ENCODE assay signal across 8 cellular contexts in the genomic region with DNA sequence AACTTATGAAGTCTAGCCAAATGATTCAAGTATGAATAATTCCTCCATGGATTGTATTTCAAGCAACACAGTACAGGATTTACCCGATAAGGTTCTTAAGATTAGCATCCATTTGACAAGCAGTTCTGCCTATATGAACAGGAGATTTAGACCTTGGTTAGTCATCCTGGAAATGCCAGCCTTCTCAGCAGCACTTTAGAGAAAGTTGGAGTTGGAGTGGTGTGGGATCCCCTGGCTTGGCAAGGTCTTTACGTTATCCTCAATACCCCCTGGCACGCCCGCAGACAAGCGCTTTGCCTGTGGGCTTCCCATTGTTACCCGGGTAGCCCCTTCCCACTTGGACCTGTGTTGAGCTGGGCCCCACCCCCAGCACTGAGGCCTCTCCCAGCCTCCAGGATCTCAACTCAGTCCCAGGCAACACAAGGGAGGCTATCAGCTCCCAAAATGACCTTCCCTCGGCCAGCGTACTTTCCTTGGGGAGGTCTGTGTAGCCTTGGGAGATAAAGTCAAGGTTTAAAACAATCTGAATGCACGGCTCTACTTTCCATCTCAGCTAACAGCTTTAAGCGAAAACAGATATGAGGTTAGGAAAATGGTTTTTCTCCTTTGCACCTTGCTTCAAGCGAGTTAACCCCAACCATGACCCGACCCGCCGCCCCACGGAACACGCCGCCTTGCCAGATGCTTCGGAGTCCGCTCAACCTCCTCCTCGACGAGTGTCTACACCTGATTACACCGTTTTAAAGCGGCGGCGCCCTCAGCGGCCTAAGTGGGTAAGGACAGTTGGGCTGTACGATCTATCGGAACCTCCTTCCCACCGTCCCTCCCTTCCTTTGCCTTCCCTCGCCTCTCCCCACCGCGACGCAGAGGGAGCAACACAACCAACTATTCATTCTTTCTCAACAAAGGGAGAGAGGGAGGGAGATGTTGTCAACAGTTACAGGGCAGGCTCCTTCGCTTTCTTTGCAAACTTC. TPM values are rescaled to one million over a fixed set of nuclear protein-coding genes. Genes with fewer than 3 reads are reported as not detected.
DNase-seq lines count a peak whose midpoint lies in the region; ATAC-seq and TF ChIP-seq lines count a peak whose summit lies in the region.

No MANE protein-coding gene starts in this region.

- H3K79me2 ChIP-seq in neural cell (replicated peaks; ENCODE audit: insufficient read depth, low read length): no peaks in the 10 kb centered on the region

- no peaks in the 10 kb centered on the region for H3K9me3 ChIP-seq in neural cell (ENCODE audit: low read length)
- no peaks in the 10 kb centered on the region for H3K9me3 ChIP-seq in upper lobe of left lung

- TF ChIP-seq CTCF in AG10803 (conservative IDR thresholded peaks at IDR 0.05; ENCODE audit: low read length): peak; percentile 69
- TF ChIP-seq CTCF in neural cell (IDR thresholded peaks at IDR 0.05; ENCODE audit: poor library complexity, severe bottlenecking): peak; percentile 67
- TF ChIP-seq CTCF in upper lobe of left lung (IDR thresholded peaks at IDR 0.05): peak; percentile 56 to 85 (median 80)

- ATAC-seq in GM18508 (IDR thresholded peaks at IDR 0.05; ENCODE audit: insufficient read depth, unreplicated experiment) (peak; percentile 58), HG02943 (IDR thresholded peaks at IDR 0.05; ENCODE audit: low read depth, unreplicated experiment) (peak; percentile 77), upper lobe of left lung (ENCODE audit: low FRiP score in 2 of 2) (peak; percentile 90 to 91)

- peak in 2 of 4 donors; percentile 36 to 51 for TF ChIP-seq POLR2A in upper lobe of left lung (IDR thresholded peaks at IDR 0.05)

- 23 to 27% methylated on average over 28 to 34 of the region's 34 CpGs for WGBS in upper lobe of left lung, 2 donors

- H3K36me3 ChIP-seq in neural cell (ENCODE audit: insufficient read depth, low read length): no peaks in the 10 kb centered on the region
- H3K36me3 ChIP-seq in upper lobe of left lung: no peaks in the 10 kb centered on the region

- H3K4me2 ChIP-seq in neural cell (ENCODE audit: low read length): peak overlapping the region; percentile 19

- H2AFZ ChIP-seq in neural cell (ENCODE audit: low read depth, low read length): no peak overlapping the region

- no peak for TF ChIP-seq EP300 in neural cell (conservative IDR thresholded peaks at IDR 0.05; ENCODE audit: poor library complexity, severe bottlenecking)
- TF ChIP-seq EP300 in upper lobe of left lung (IDR thresholded peaks at IDR 0.05): no peak

- no peaks in the 10 kb centered on the region for H4K20me1 ChIP-seq in neural cell (ENCODE audit: insufficient read depth)

- H3K27me3 ChIP-seq in neural cell (ENCODE audit: insufficient read depth, low read depth, low read length) (peaks cover 26% of the 10 kb centered on the region), upper lobe of left lung (no peaks in the 10 kb centered on the region)

- TF ChIP-seq RAD21 in neural cell (conservative IDR thresholded peaks at IDR 0.05): peak; percentile 31

- H3K9ac ChIP-seq in neural cell (ENCODE audit: low read length): peak overlapping the region; percentile 41

- peak; percentile 91 for DNase-seq in AG10803 (ENCODE audit: low read depth)
- DNase-seq in NCI-H69 (lab: John Stamatoyannopoulos, UW): peak; percentile 83
- peak; percentile 22 for DNase-seq in activated naive CD4-positive, alpha-beta T cell treated with anti-CD3 and anti-CD28 coated beads, Interleukin-2, amount 50 U/mL, for 16 hours
- peak; percentile 89 for DNase-seq in germinal center (ENCODE audit: low spot score)
- peak; percentile 86 to 89 for DNase-seq in upper lobe of left lung

- H3F3A ChIP-seq in neural cell (ENCODE audit: insufficient read depth, low read length, poor library complexity, severe bottlenecking): no peaks in the 10 kb centered on the region

- peaks cover 29 to 43% (median 39%) of the 10 kb centered on the region in 4 donors for H3K4me1 ChIP-seq in upper lobe of left lung

- no peaks in the 10 kb centered on the region for H3K9me2 ChIP-seq in neural cell (ENCODE audit: insufficient read depth, low read length)

- H3K4me3 ChIP-seq in AG10803 (ENCODE audit: low read length) (peak overlapping the region; percentile 65), neural cell (ENCODE audit: low read length) (peak overlapping the region; percentile 76), upper lobe of left lung (peak overlapping the region; percentile 65 to 88 (median 82))

- no peak overlapping the region for H3K27ac ChIP-seq in neural cell (ENCODE audit: low read length)
- peak overlapping the region; percentile 90 to 98 (median 92) for H3K27ac ChIP-seq in upper lobe of left lung

TF ChIP-seq in neural cell, 6 proteins besides CTCF, POLR2A, EP300 and RAD21:
- TF ChIP-seq, protein P1, sequence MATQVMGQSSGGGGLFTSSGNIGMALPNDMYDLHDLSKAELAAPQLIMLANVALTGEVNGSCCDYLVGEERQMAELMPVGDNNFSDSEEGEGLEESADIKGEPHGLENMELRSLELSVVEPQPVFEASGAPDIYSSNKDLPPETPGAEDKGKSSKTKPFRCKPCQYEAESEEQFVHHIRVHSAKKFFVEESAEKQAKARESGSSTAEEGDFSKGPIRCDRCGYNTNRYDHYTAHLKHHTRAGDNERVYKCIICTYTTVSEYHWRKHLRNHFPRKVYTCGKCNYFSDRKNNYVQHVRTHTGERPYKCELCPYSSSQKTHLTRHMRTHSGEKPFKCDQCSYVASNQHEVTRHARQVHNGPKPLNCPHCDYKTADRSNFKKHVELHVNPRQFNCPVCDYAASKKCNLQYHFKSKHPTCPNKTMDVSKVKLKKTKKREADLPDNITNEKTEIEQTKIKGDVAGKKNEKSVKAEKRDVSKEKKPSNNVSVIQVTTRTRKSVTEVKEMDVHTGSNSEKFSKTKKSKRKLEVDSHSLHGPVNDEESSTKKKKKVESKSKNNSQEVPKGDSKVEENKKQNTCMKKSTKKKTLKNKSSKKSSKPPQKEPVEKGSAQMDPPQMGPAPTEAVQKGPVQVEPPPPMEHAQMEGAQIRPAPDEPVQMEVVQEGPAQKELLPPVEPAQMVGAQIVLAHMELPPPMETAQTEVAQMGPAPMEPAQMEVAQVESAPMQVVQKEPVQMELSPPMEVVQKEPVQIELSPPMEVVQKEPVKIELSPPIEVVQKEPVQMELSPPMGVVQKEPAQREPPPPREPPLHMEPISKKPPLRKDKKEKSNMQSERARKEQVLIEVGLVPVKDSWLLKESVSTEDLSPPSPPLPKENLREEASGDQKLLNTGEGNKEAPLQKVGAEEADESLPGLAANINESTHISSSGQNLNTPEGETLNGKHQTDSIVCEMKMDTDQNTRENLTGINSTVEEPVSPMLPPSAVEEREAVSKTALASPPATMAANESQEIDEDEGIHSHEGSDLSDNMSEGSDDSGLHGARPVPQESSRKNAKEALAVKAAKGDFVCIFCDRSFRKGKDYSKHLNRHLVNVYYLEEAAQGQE (IDR thresholded peaks at IDR 0.05; ENCODE audit: borderline replicate concordance): no peak
- TF ChIP-seq POLR2AphosphoS5 (IDR thresholded peaks at IDR 0.05): no peak
- TF ChIP-seq SMC3 (conservative IDR thresholded peaks at IDR 0.05; ENCODE audit: poor library complexity): peak; percentile 35
- TF ChIP-seq TAF1 (IDR thresholded peaks at IDR 0.05; ENCODE audit: low read depth): no peak
- TF ChIP-seq EZH2 (IDR thresholded peaks at IDR 0.05; ENCODE audit: borderline replicate concordance, insufficient read depth, low read length, poor library complexity, severe bottlenecking): no peak

RNA-seq across cellular contexts. Expression of a gene that starts 1.2 kb away (rescaled TPM):
- 2.5 and 5.2 TPM in 2 replicates for polyA plus RNA-seq in neural cell
- polyA minus RNA-seq in neural cell: 2.7 and 3.7 TPM in 2 replicates
- 10 to 100 TPM; 26.3 to 48.8 (median 31.9) TPM for total RNA-seq in upper lobe of left lung

Comparison
In these comparisons a context has a peak if more than half of its experiments do, and no peak if none do; other contexts are left out.
1. DNase-seq: peak in every context shown above with its lines; median percentile 91 in AG10803; 89 in germinal center; 88 in upper lobe of left lung; 83 in NCI-H69; 22 in activated naive CD4-positive, alpha-beta T cell treated with anti-CD3 and anti-CD28 coated beads, Interleukin-2, amount 50 U/mL, for 16 hours.